1 cellular context compared by ENCODE assay signal in the genomic region with DNA sequence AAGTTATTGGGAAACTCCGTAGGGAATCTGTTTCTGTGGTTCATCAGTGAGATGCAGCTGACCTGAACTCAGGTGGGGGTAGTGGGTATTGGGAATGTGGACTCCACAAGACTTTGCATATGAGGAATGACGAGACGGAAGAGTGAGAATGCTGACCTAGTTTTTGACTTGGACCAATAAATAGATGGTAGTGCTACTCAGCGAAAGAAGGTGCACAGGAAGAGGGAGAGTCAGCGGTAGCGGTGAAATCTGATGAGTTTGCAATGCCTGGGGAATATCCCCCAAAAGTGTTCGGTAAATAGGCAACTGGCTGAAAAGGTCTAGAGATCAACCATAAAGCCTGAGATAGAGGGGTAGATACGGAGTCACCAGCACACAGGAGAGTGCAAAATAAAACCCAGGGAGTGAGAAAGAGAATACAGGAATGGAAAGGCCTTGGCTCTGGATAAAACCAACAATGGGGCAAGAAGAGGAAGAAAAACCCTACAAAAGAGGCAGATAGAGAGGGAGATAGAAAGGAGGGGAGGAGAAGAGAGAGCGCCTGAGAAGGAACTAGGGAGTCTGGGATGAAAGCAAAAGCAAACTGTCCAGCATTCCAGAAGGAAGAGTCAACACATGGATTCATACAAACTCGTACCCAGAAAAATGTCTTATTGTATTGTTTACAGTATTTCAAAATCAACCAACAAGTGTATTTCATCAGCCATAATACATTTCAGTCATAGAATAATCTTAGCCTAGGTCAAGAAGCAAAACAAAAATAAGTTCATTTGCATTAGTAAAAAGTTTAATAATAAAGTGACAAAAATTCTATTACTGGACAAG.
TF ChIP-seq lines count a peak whose summit lies in the region.

No MANE protein-coding gene starts in this region.

TF ChIP-seq in H1, 55 proteins besides CTCF, POLR2A, EP300 and RAD21:
- TF ChIP-seq RNF2 (IDR thresholded peaks at IDR 0.05; ENCODE audit: borderline replicate concordance, low read depth, low read length, missing control alignments, poor library complexity, severe bottlenecking), result no peak
- no peak for TF ChIP-seq TCF12 (IDR thresholded peaks at IDR 0.05; ENCODE audit: low read depth, low read length)
- peak; percentile 32 for TF ChIP-seq KDM4A (IDR thresholded peaks at IDR 0.05; ENCODE audit: low read depth, low read length, severe bottlenecking)
